28 cellular contexts compared by ENCODE assay signal in the genomic region with DNA sequence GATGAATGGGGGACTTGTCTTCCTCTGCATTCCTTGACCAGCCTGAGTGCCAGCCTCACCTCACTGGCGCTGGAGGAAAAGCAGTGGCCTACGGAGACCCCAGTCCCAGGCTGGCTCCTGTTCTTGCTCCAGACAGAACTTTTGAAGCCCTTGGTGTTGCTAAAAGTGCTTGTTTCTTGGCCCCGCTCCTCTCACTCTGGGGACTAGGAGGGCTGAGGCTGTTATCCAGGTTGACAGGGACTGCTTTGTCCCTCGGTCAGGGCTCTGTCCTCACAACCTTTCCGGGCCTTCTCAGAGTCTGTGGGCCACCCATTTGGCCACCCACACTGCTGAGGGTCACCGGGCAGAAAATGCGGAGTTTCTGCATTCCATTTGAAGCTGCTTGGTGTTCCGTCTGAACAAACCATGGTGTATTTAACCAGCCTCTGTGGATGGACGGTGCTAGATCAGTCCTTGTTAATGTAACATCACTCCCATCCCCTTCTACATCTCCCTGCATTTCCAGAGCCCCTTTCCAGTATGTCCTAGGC. TPM values are rescaled to one million over a fixed set of nuclear protein-coding genes. Genes with fewer than 3 reads are reported as not detected.
"Had no signal": no experiment of that assay in that cellular context is flagged by ENCODE, and none has a peak within 500 bp of the region (broad histone marks: within the 10 kb centered on the region; RNA-seq: fewer than 3 reads in every experiment).

No MANE protein-coding gene starts in this region.

- H3K79me2 ChIP-seq: hepatocyte, parathyroid adenoma had no signal

- H3K9me3 ChIP-seq: colonic mucosa, esophagus muscularis mucosa, gastroesophageal sphincter, heart left ventricle, neutrophil, prostate gland, right atrium auricular region, sigmoid colon, thoracic aorta, tibial nerve, upper lobe of right lung, uterus had no signal

- H2AFZ ChIP-seq: hepatocyte, parathyroid adenoma had no signal

- H3K27me3 ChIP-seq: colonic mucosa, heart left ventricle, hepatocyte, neutrophil, right atrium auricular region, sigmoid colon, tibial nerve, upper lobe of right lung, uterus had no signal

- H3K9ac ChIP-seq: parathyroid adenoma had no signal

- H3K4me2 ChIP-seq: hepatocyte had no signal

- H3K36me3 ChIP-seq: colonic mucosa, esophagus muscularis mucosa, gastroesophageal sphincter, heart left ventricle, neutrophil, prostate gland, right atrium auricular region, sigmoid colon, thoracic aorta, tibial nerve, upper lobe of right lung, uterus had no signal

- ATAC-seq: foreskin keratinocyte; gastroesophageal sphincter; heart left ventricle; left colon; left ventricle myocardium superior; naive thymus-derived CD4-positive, alpha-beta T cell; stimulated activated naive B cell treated with anti-CD40 and anti-IgM and Interleukin-4, amounts not matched to agents 10 μg/mL and 1 μg/mL and 100 μg/mL, for 72 hours; upper lobe of right lung had no signal

- H3K27ac ChIP-seq: colonic mucosa, esophagus muscularis mucosa, foreskin keratinocyte, gastroesophageal sphincter, heart left ventricle, hepatocyte, neutrophil, parathyroid adenoma, prostate gland, right atrium auricular region, sigmoid colon, thoracic aorta, tibial nerve, upper lobe of right lung, uterus had no signal

- H3K4me3 ChIP-seq: colonic mucosa, esophagus muscularis mucosa, gastroesophageal sphincter, heart left ventricle, hepatocyte, lung, prostate gland, right atrium auricular region, sigmoid colon, thoracic aorta, tibial nerve, upper lobe of right lung, uterus had no signal

- FAIRE-seq: islet of Langerhans had no signal

- H3K4me1 ChIP-seq: colonic mucosa, esophagus muscularis mucosa, foreskin keratinocyte, gastroesophageal sphincter, heart left ventricle, parathyroid adenoma, prostate gland, right atrium auricular region, sigmoid colon, tibial nerve, upper lobe of right lung, uterus had no signal

- DNase-seq: central memory CD4-positive, alpha-beta T cell; colonic mucosa; effector CD8-positive, alpha-beta T cell; endodermal cell; foreskin keratinocyte; heart left ventricle; kidney glomerular epithelial cell; left colon; left ventricle myocardium superior; mesenchymal stem cell; midbrain; naive thymus-derived CD4-positive, alpha-beta T cell; sigmoid colon; stimulated activated CD4-positive, alpha-beta T cell treated with anti-CD3 and anti-CD28 coated beads, Interleukin-4, amount 100 ng/mL, for 4 hours; stimulated activated naive B cell treated with anti-CD40 and anti-IgM and Interleukin-4, amounts not matched to agents 10 μg/mL and 1 μg/mL and 100 μg/mL, for 72 hours; upper lobe of right lung; uterus had no signal

RNA-seq across cellular contexts. Expression of a gene that starts 25.6 kb away (rescaled TPM):
- polyA plus RNA-seq: naive thymus-derived CD4-positive, alpha-beta T cell had no signal
